8 cellular contexts compared by ENCODE assay signal in the genomic region with DNA sequence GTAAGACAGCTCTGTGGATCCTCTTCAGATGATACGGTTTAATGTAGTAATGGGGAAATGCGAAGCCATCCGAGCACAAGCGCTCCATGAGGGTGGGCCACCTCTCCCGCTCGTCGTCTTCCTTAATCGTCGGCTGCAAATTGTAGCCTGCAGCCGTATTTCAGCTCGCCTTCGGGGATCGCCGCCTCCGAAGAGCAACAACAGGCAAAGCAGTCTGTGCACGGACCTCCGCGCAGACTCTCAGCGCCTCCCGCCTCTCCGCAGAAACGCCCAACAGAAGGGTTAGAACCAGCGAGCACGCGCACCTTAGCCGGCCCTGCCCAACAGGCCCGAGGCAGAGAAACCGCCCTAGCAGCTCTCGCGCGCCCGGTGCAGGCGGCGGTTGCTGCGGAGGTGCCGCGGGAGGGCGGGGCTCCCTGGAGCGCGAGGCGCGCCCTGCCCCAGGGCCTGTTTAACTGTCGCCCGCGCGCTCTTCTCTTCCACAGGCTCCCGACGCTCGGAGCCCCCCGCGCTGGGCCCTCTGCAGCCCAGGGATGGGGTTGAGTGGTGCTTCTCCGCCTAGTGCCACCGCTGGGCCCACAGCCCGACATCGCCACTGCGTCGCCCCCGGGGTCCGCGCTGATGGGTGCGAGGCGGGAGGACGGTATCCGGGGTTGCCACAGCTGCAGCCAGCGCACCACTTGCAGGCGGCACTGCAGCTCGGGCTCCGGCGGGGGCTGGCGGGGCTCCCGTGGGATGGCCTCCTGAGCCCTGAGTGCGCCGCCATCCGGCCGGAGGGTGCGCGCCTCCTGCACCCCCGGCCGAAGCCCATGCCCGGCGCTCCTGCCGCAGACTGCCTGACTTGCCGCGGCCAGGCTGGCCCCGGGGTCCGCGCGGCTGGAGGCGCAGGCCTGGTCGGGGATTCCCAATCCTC. TPM values are rescaled to one million over a fixed set of nuclear protein-coding genes. Genes with fewer than 3 reads are reported as not detected.
A peak's percentile ranks its signal among the peaks of the same experiment; 100 is the strongest.
DNase-seq lines count a peak whose midpoint lies in the region; ATAC-seq and TF ChIP-seq lines count a peak whose summit lies in the region.
"Not testable (repeated sequence)": the region's sequence is repeated elsewhere in the genome, so short reads cannot be mapped to it uniquely, and the experiment has no call there.

A gene (minus strand): TSS at position 280 of the 913 bp plus-strand sequence. CDS start 192 bp downstream, at position 88.

- not testable (repeated sequence) for H3K4me1 ChIP-seq in DOHH2 (ENCODE audit: control insufficient read depth, low read length); ovary (ENCODE audit: insufficient read depth)

- H3K36me3 Mint-ChIP-seq in stimulated activated naive CD8-positive, alpha-beta T cell treated with anti-CD3 and anti-CD28 coated beads, Interleukin-15, Interleukin-2, amounts not matched to agents 100 ng/mL and 50 ng/mL, for 24 hours (ENCODE audit: low read depth) = not testable (repeated sequence)

- DNase-seq in HT-29 (ENCODE audit: low spot score) (peak; percentile 70), brain pericyte (ENCODE audit: low read depth, low spot score) (peak; percentile 37), left ventricle myocardium superior (peak; percentile 58), ovary (peak; percentile 43 to 82 (median 66))
- DNase-seq in activated CD4-positive, CD25-positive, alpha-beta regulatory T cell treated with anti-CD3 and anti-CD28 coated beads, Interleukin-2, amount 50 U/mL, for 72 hours = peak; percentile 76

- not testable (repeated sequence) for TF ChIP-seq EP300 in ovary (IDR thresholded peaks at IDR 0.05)

- ATAC-seq in GM21717 (IDR thresholded peaks at IDR 0.05; ENCODE audit: unreplicated experiment) = peak; percentile 59
- ATAC-seq in left ventricle myocardium superior = peak; percentile 88

- intact Hi-C loops in left ventricle myocardium superior (cut with micrococcal nuclease) = loop anchor here (10.0 kb wide), 1 partner anchor 105 kb away; no protein-coding TSS in a partner anchor
- intact Hi-C loops in ovary (cut with DNase I) = loop anchor here in 3 of 4 donors (2.0 to 10.0 kb wide), 3 partner anchors 105 to 107 kb away; no protein-coding TSS in a partner anchor

- TF ChIP-seq POLR2A in ovary (IDR thresholded peaks at IDR 0.05) = not testable (repeated sequence)

- H3K9me3 ChIP-seq in DOHH2 (ENCODE audit: control insufficient read depth, insufficient read depth, low read length); ovary: not testable (repeated sequence)

- H3K4me3 ChIP-seq in DOHH2 (ENCODE audit: low read length) = peak within 1 kb of the TSS; percentile 88
- H3K4me3 ChIP-seq in ovary = peak within 1 kb of the TSS; percentile 42

- WGBS in ovary, 3 donors = 0 to 1% (median 1%) methylated on average over 16 to 60 of the region's 90 CpGs

- not testable (repeated sequence) for TF ChIP-seq CTCF in DOHH2 (IDR thresholded peaks at IDR 0.05; ENCODE audit: low read depth, low read length, poor library complexity, severe bottlenecking); ovary (IDR thresholded peaks at IDR 0.05)

- not testable (repeated sequence) for H3K9me3 Mint-ChIP-seq in stimulated activated naive CD8-positive, alpha-beta T cell treated with anti-CD3 and anti-CD28 coated beads, Interleukin-15, Interleukin-2, amounts not matched to agents 100 ng/mL and 50 ng/mL, for 24 hours

- H3K27ac ChIP-seq in DOHH2 (ENCODE audit: low read depth, low read length) (peak within 1 kb of the TSS; percentile 75), ovary (peak within 1 kb of the TSS; percentile 84 to 91)

- H3K4me1 Mint-ChIP-seq in stimulated activated naive CD8-positive, alpha-beta T cell treated with anti-CD3 and anti-CD28 coated beads, Interleukin-15, Interleukin-2, amounts not matched to agents 100 ng/mL and 50 ng/mL, for 24 hours (ENCODE audit: low read depth) = not testable (repeated sequence)

- H4K20me1 ChIP-seq in DOHH2 (ENCODE audit: control insufficient read depth, insufficient read depth, low read depth, low read length) = not testable (repeated sequence)

- not testable (repeated sequence) for H3K27me3 Mint-ChIP-seq in stimulated activated naive CD8-positive, alpha-beta T cell treated with anti-CD3 and anti-CD28 coated beads, Interleukin-15, Interleukin-2, amounts not matched to agents 100 ng/mL and 50 ng/mL, for 24 hours

- H3F3A ChIP-seq in DOHH2 (ENCODE audit: control insufficient read depth, insufficient read depth) = not testable (repeated sequence)

- not testable (repeated sequence) for H3K79me2 ChIP-seq in DOHH2 (ENCODE audit: control insufficient read depth, low read length)

- H3K9me2 ChIP-seq in DOHH2 (replicated peaks; ENCODE audit: control insufficient read depth, low read length) = not testable (repeated sequence)

- not testable (repeated sequence) for H3K36me3 ChIP-seq in DOHH2 (ENCODE audit: control insufficient read depth, low read length); ovary

- H3K4me3 Mint-ChIP-seq in stimulated activated naive CD8-positive, alpha-beta T cell treated with anti-CD3 and anti-CD28 coated beads, Interleukin-15, Interleukin-2, amounts not matched to agents 100 ng/mL and 50 ng/mL, for 24 hours = peak within 1 kb of the TSS; percentile 100

- H3K27ac Mint-ChIP-seq in stimulated activated naive CD8-positive, alpha-beta T cell treated with anti-CD3 and anti-CD28 coated beads, Interleukin-15, Interleukin-2, amounts not matched to agents 100 ng/mL and 50 ng/mL, for 24 hours = peak within 1 kb of the TSS; percentile 99

- H3K4me2 ChIP-seq in DOHH2 (ENCODE audit: low read length) = peak within 1 kb of the TSS; percentile 100

- not testable (repeated sequence) for H3K27me3 ChIP-seq in DOHH2 (ENCODE audit: control insufficient read depth, low read length); ovary

RNA-seq across cellular contexts. Expression of the gene that starts here (rescaled TPM):
- total RNA-seq in HT-29 (2014; rRNA removed; shearing (Covaris generic)) = 6.7 and 8.6 TPM in 2 replicates
- total RNA-seq in left ventricle myocardium superior = 3.3 TPM
- 100 to 1,000 TPM in 1 of 7 donors, 10 to 100 TPM in 6; 26.9 to 138 (median 40.5) TPM for total RNA-seq in ovary
- polyA plus RNA-seq in ovary = 10 to 100 TPM in 1 of 2 donors, 1 to 10 TPM in 1; 6.5 to 15.5 TPM

Comparison
In these comparisons a context has a peak if more than half of its experiments do, and no peak if none do; other contexts are left out.
1. Peak in every context shown above with its lines: DNase-seq, ATAC-seq, H3K4me3 ChIP-seq and H3K27ac ChIP-seq.